9 cellular contexts compared by ENCODE assay signal in genomic region chr6:32086661-32087573, GRCh38. TPM values are rescaled to one million over a fixed set of nuclear protein-coding genes. Genes with fewer than 3 reads are reported as not detected.
DNase-seq lines count a peak whose midpoint lies in the region; ATAC-seq and TF ChIP-seq lines count a peak whose summit lies in the region.
"Had no signal": no experiment of that assay in that cellular context is flagged by ENCODE, and none has a peak within 500 bp of the region (broad histone marks: within the 10 kb centered on the region; RNA-seq: fewer than 3 reads in every experiment).

No MANE protein-coding gene starts in this region.

- H3K9me3 Mint-ChIP-seq in activated CD4-positive, alpha-beta memory T cell treated with anti-CD3 and anti-CD28 coated beads, Interleukin-2, amount 10 ng/mL, durations not matched to agents 7 days and 5 days: no peaks in the 10 kb centered on the region
- H3K9me3 Mint-ChIP-seq in stimulated activated naive CD8-positive, alpha-beta T cell treated with anti-CD3 and anti-CD28 coated beads, Interleukin-15, amount 100 ng/mL, for 72 hours: no peaks in the 10 kb centered on the region

- peak overlapping the region; percentile 67 for H3K4me2 ChIP-seq in GM23248 (ENCODE audit: unreplicated experiment)

- WGBS in GM23248 (ENCODE audit: low coverage in 1 of 2, low lambda C conversion rate in 2 of 2, missing lambda C conversion rate in 2 of 2), 2 experiments: 74 to 82% methylated on average over 37 to 45 of the region's 45 CpGs

- peaks cover 23% of the 10 kb centered on the region for H3F3A ChIP-seq in GM23248 (ENCODE audit: insufficient read depth)

- no peak overlapping the region for H3K9ac ChIP-seq in GM23248

- ATAC-seq in stimulated activated naive CD8-positive, alpha-beta T cell treated with anti-CD3 and anti-CD28 coated beads, Interleukin-15, amount 100 ng/mL, for 72 hours: peak; percentile 67
- no peak for ATAC-seq in GM18873 (IDR thresholded peaks at IDR 0.05; ENCODE audit: low FRiP score, unreplicated experiment)
- no peak for ATAC-seq in HG03139 (IDR thresholded peaks at IDR 0.05; ENCODE audit: unreplicated experiment)

- H3K9me2 ChIP-seq in GM23248 (ENCODE audit: insufficient read depth): no peaks in the 10 kb centered on the region

- peaks cover 64% of the 10 kb centered on the region for H3K27me3 Mint-ChIP-seq in activated CD4-positive, alpha-beta memory T cell treated with anti-CD3 and anti-CD28 coated beads, Interleukin-2, amount 10 ng/mL, durations not matched to agents 7 days and 5 days
- peaks cover 84% of the 10 kb centered on the region for H3K27me3 Mint-ChIP-seq in stimulated activated naive CD8-positive, alpha-beta T cell treated with anti-CD3 and anti-CD28 coated beads, Interleukin-15, amount 100 ng/mL, for 72 hours

- H3K36me3 Mint-ChIP-seq in activated CD4-positive, alpha-beta memory T cell treated with anti-CD3 and anti-CD28 coated beads, Interleukin-2, amount 10 ng/mL, durations not matched to agents 7 days and 5 days (ENCODE audit: low read depth): no peaks in the 10 kb centered on the region

- H3K4me1 ChIP-seq in GM23248 (ENCODE audit: insufficient read depth): peaks cover 35% of the 10 kb centered on the region
- H3K4me1 ChIP-seq in left ventricle myocardium inferior: peaks cover 42% of the 10 kb centered on the region

- H3K27ac ChIP-seq in GM23248 (no peak overlapping the region), left ventricle myocardium inferior (replicated peaks) (peak overlapping the region; percentile 80)

- no peaks in the 10 kb centered on the region for H3K79me2 ChIP-seq in GM23248 (ENCODE audit: insufficient read depth)

- no peak for TF ChIP-seq CTCF in left ventricle myocardium inferior (IDR thresholded peaks at IDR 0.05; ENCODE audit: borderline replicate concordance)

- POLR2A ChIA-PET in activated CD4-positive, alpha-beta memory T cell treated with anti-CD3 and anti-CD28 coated beads, Interleukin-2, amount 10 ng/mL, durations not matched to agents 7 days and 5 days (lab: Charles Lee): no interaction called here

- no peak overlapping the region for H3K4me3 Mint-ChIP-seq in activated CD4-positive, alpha-beta memory T cell treated with anti-CD3 and anti-CD28 coated beads, Interleukin-2, amount 10 ng/mL, durations not matched to agents 7 days and 5 days
- H3K4me3 Mint-ChIP-seq in stimulated activated naive CD8-positive, alpha-beta T cell treated with anti-CD3 and anti-CD28 coated beads, Interleukin-15, amount 100 ng/mL, for 72 hours: peak overlapping the region; percentile 60 to 63

- intact Hi-C loops in left ventricle myocardium inferior (cut with micrococcal nuclease): no loop called here

- H4K20me1 ChIP-seq in GM23248 (ENCODE audit: insufficient read depth): no peaks in the 10 kb centered on the region

- no peaks in the 10 kb centered on the region for H3K36me3 ChIP-seq in GM23248 (ENCODE audit: low read depth)
- peaks cover 30% of the 10 kb centered on the region for H3K36me3 ChIP-seq in left ventricle myocardium inferior

- H3K9me3 ChIP-seq in GM23248 (ENCODE audit: low read depth) (no peaks in the 10 kb centered on the region), left ventricle myocardium inferior (replicated peaks) (no peaks in the 10 kb centered on the region)

- peaks cover 15% of the 10 kb centered on the region for H3K4me1 Mint-ChIP-seq in activated CD4-positive, alpha-beta memory T cell treated with anti-CD3 and anti-CD28 coated beads, Interleukin-2, amount 10 ng/mL, durations not matched to agents 7 days and 5 days
- peaks cover 18% of the 10 kb centered on the region for H3K4me1 Mint-ChIP-seq in stimulated activated naive CD8-positive, alpha-beta T cell treated with anti-CD3 and anti-CD28 coated beads, Interleukin-15, amount 100 ng/mL, for 72 hours

- CTCF ChIA-PET in activated CD4-positive, alpha-beta memory T cell treated with anti-CD3 and anti-CD28 coated beads, Interleukin-2, amount 10 ng/mL, durations not matched to agents 7 days and 5 days (lab: Charles Lee): interaction anchor here (1.4 kb wide), 1 partner anchor 72 kb away, joined by 3 read pairs; no protein-coding TSS in a partner anchor

- DNase-seq in ACHN (peak; percentile 73), GM23248 (peak; percentile 91), left ventricle myocardium inferior (no peak), cerebellum (ENCODE audit: low spot score) (no peak)
- peak; percentile 20 for DNase-seq in activated CD4-positive, alpha-beta memory T cell treated with anti-CD3 and anti-CD28 coated beads, Interleukin-2, amount 10 ng/mL, durations not matched to agents 7 days and 5 days
- DNase-seq in stimulated activated naive CD8-positive, alpha-beta T cell treated with anti-CD3 and anti-CD28 coated beads, Interleukin-15, amount 100 ng/mL, for 72 hours: peak; percentile 34 to 55

- no peak overlapping the region for H3K27ac Mint-ChIP-seq in activated CD4-positive, alpha-beta memory T cell treated with anti-CD3 and anti-CD28 coated beads, Interleukin-2, amount 10 ng/mL, durations not matched to agents 7 days and 5 days
- H3K27ac Mint-ChIP-seq in stimulated activated naive CD8-positive, alpha-beta T cell treated with anti-CD3 and anti-CD28 coated beads, Interleukin-15, amount 100 ng/mL, for 72 hours: peak overlapping the region in 1 of 2 donors; percentile 54

- 0 out of 2 replicates have a peak, but pooled peaks cover 14% of the 10 kb centered on the region for H3K27me3 ChIP-seq in GM23248 (replicated peaks; ENCODE audit: insufficient read depth)
- H3K27me3 ChIP-seq in left ventricle myocardium inferior (ENCODE audit: low read depth): peaks cover 21% of the 10 kb centered on the region

- no peak overlapping the region for H3K4me3 ChIP-seq in GM23248
- H3K4me3 ChIP-seq in left ventricle myocardium inferior: peak overlapping the region; percentile 52

- in situ Hi-C loops in ACHN (cut with HindIII; ENCODE audit: low pct_ligation_motif_present, low pct_unique_long_range_greater_than_20kb, low sequenced_read_pairs) (no loop called here), GM23248 (cut with MboI) (no loop called here)

- no peak overlapping the region for H2AFZ ChIP-seq in GM23248

RNA-seq across cellular contexts. Expression of gene TNXB, which starts 22.2 kb away (rescaled TPM):
- total RNA-seq in GM23248 (2014; rRNA removed; shearing (Covaris generic)): 23.5 and 23.8 TPM in 2 replicates
- polyA plus RNA-seq in GM23248 (2016; fragmentation: Nextera tagmentation; extraction: Ambion mirVana): 5.2 TPM in 2 replicates
- total RNA-seq in activated CD4-positive, alpha-beta memory T cell treated with anti-CD3 and anti-CD28 coated beads, Interleukin-2, amount 10 ng/mL, durations not matched to agents 7 days and 5 days: 1 to 10 TPM; 5.7 to 6.4 TPM
- 73.0 TPM for total RNA-seq in left ventricle myocardium inferior
- 9.3 TPM for total RNA-seq in cerebellum

RNA-seq across cellular contexts. Expression of gene ATF6B, which starts 41.1 kb away (rescaled TPM):
- total RNA-seq in GM23248 (2014; rRNA removed; shearing (Covaris generic)): 33.3 and 37.3 TPM in 2 replicates
- polyA plus RNA-seq in GM23248 (2016; fragmentation: Nextera tagmentation; extraction: Ambion mirVana): 51.7 and 54.1 TPM in 2 replicates
- 100 to 1,000 TPM; 142 to 147 TPM for total RNA-seq in activated CD4-positive, alpha-beta memory T cell treated with anti-CD3 and anti-CD28 coated beads, Interleukin-2, amount 10 ng/mL, durations not matched to agents 7 days and 5 days
- total RNA-seq in left ventricle myocardium inferior: 29.1 TPM
- total RNA-seq in cerebellum: 25.0 TPM

RNA-seq across cellular contexts. Expression of gene FKBPL, which starts 43.2 kb away (rescaled TPM):
- 2.9 and 5.3 TPM in 2 replicates for total RNA-seq in GM23248 (2014; rRNA removed; shearing (Covaris generic))
- polyA plus RNA-seq in GM23248 (2016; fragmentation: Nextera tagmentation; extraction: Ambion mirVana): 6.2 and 6.9 TPM in 2 replicates
- total RNA-seq in activated CD4-positive, alpha-beta memory T cell treated with anti-CD3 and anti-CD28 coated beads, Interleukin-2, amount 10 ng/mL, durations not matched to agents 7 days and 5 days: 1 to 10 TPM; 7.6 to 8.6 TPM
- 2.7 TPM for total RNA-seq in left ventricle myocardium inferior
- 3.8 TPM for total RNA-seq in cerebellum

RNA-seq across cellular contexts. Expression of gene CYP21A2, which starts 48.7 kb away (rescaled TPM):
- not detected in 2 replicates for total RNA-seq in GM23248 (2014; rRNA removed; shearing (Covaris generic))
- polyA plus RNA-seq in GM23248 (2016; fragmentation: Nextera tagmentation; extraction: Ambion mirVana): not detected in 2 replicates
- under 1 TPM in 1 of 2 experiments, not detected in 1; 0.23 TPM for total RNA-seq in activated CD4-positive, alpha-beta memory T cell treated with anti-CD3 and anti-CD28 coated beads, Interleukin-2, amount 10 ng/mL, durations not matched to agents 7 days and 5 days
- total RNA-seq in left ventricle myocardium inferior: 0.41 TPM
- 1.6 TPM for total RNA-seq in cerebellum
- total RNA-seq: dermis microvascular lymphatic vessel endothelial cell had no signal

Comparison
In these comparisons a context has a peak if more than half of its experiments do, and no peak if none do; other contexts are left out.
1. DNase-seq: peak in ACHN (single experiment), GM23248 (single experiment), activated CD4-positive, alpha-beta memory T cell treated with anti-CD3 and anti-CD28 coated beads, Interleukin-2, amount 10 ng/mL, durations not matched to agents 7 days and 5 days (single experiment) and stimulated activated naive CD8-positive, alpha-beta T cell treated with anti-CD3 and anti-CD28 coated beads, Interleukin-15, amount 100 ng/mL, for 72 hours (2 of 2); none in left ventricle myocardium inferior (single experiment) and cerebellum (single experiment).